ENCODE assay signal across 8 cellular contexts in genomic region chr9:27572918-27573698, GRCh38. TPM values are rescaled to one million over a fixed set of nuclear protein-coding genes. Genes with fewer than 3 reads are reported as not detected.
DNase-seq lines count a peak whose midpoint lies in the region; ATAC-seq and TF ChIP-seq lines count a peak whose summit lies in the region.

A gene with protein sequence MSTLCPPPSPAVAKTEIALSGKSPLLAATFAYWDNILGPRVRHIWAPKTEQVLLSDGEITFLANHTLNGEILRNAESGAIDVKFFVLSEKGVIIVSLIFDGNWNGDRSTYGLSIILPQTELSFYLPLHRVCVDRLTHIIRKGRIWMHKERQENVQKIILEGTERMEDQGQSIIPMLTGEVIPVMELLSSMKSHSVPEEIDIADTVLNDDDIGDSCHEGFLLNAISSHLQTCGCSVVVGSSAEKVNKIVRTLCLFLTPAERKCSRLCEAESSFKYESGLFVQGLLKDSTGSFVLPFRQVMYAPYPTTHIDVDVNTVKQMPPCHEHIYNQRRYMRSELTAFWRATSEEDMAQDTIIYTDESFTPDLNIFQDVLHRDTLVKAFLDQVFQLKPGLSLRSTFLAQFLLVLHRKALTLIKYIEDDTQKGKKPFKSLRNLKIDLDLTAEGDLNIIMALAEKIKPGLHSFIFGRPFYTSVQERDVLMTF (minus strand): TSS chr9:27573481. CDS start chr9:27567120, 6,361 bp downstream.

- H3K4me3 ChIP-seq in ACC112 (ENCODE audit: low read depth, low read length) (peak within 1 kb of the TSS; percentile 89), epithelial cell of esophagus (ENCODE audit: low read length) (peak within 1 kb of the TSS; percentile 83)
- H3K4me3 ChIP-seq in naive thymus-derived CD4-positive, alpha-beta T cell (ENCODE audit: low read length): peak within 1 kb of the TSS; percentile 79

- H3K4me1 ChIP-seq in ACC112 (ENCODE audit: control insufficient read depth, insufficient read depth, low read length, unreplicated experiment): peaks cover 13% of the 10 kb centered on the region
- H3K4me1 ChIP-seq in naive thymus-derived CD4-positive, alpha-beta T cell (ENCODE audit: control insufficient read depth in 2 of 2, insufficient read depth in 2 of 2, low read length in 2 of 2): peaks cover 6 to 10% of the 10 kb centered on the region in 2 donors

- CTCF ChIA-PET in naive thymus-derived CD4-positive, alpha-beta T cell (lab: Charles Lee): no interaction called here

- peaks cover 0 to 8% (median 2%) of the 10 kb centered on the region in 11 donors for H3K9me3 Mint-ChIP-seq in naive thymus-derived CD4-positive, alpha-beta T cell

- intact Hi-C loops in naive thymus-derived CD4-positive, alpha-beta T cell (cut with micrococcal nuclease): loop anchor here (1.0 to 2.0 kb wide), 11 partner anchors 9 to 681 kb away; partner anchors contain the start of genes CAAP1 (in 2 of the 2), IFT74 (in 2 of the 2), PLAA (in 2 of the 2) and MOB3B (in 1 of the 2)

- DNase-seq in NCI-H226: peak; percentile 23
- peak; percentile 54 for DNase-seq in activated CD8-positive, alpha-beta memory T cell treated with anti-CD3 and anti-CD28 coated beads, Interleukin-2, amount 50 U/mL, for 24 hours (ENCODE audit: extremely low read depth)
- DNase-seq in epithelial cell of esophagus (ENCODE audit: low read depth): peak; percentile 75
- DNase-seq in naive thymus-derived CD4-positive, alpha-beta T cell: peak in 6 of 9 donors; percentile 67 to 93 (median 90)
- DNase-seq in stimulated activated naive CD4-positive, alpha-beta T cell (lab: John Stamatoyannopoulos, UW): peak in 5 of 6 experiments; percentile 71 to 97 (median 86)

- POLR2A ChIA-PET in naive thymus-derived CD4-positive, alpha-beta T cell (lab: Charles Lee): interaction anchor here (0.7 to 1.9 kb wide), 6 partner anchors 10 to 680 kb away, joined by 3 to 14 read pairs (median 4); partner anchors contain the start of genes CAAP1 and IFT74

- peak within 1 kb of the TSS; percentile 91 to 98 (median 97) for H3K4me3 Mint-ChIP-seq in naive thymus-derived CD4-positive, alpha-beta T cell

- H3K27ac Mint-ChIP-seq in naive thymus-derived CD4-positive, alpha-beta T cell: peak within 1 kb of the TSS; percentile 96 to 100 (median 99)

- ATAC-seq in GM18508 (IDR thresholded peaks at IDR 0.05; ENCODE audit: insufficient read depth, unreplicated experiment): peak; percentile 18
- ATAC-seq in HG02943 (IDR thresholded peaks at IDR 0.05; ENCODE audit: low read depth, unreplicated experiment): peak; percentile 67
- peak; percentile 86 for ATAC-seq in naive thymus-derived CD4-positive, alpha-beta T cell

- H3K9me3 ChIP-seq in naive thymus-derived CD4-positive, alpha-beta T cell (ENCODE audit: control insufficient read depth in 2 of 3, low read length in 3 of 3): no peaks in the 10 kb centered on the region

- H3K79me2 ChIP-seq in ACC112 (ENCODE audit: control insufficient read depth, insufficient read depth, low read length, unreplicated experiment): peaks cover 7% of the 10 kb centered on the region

- H3K27me3 Mint-ChIP-seq in naive thymus-derived CD4-positive, alpha-beta T cell: peaks cover 0 to 2% (median 0%) of the 10 kb centered on the region in 5 donors

- TF ChIP-seq CTCF in epithelial cell of esophagus (IDR thresholded peaks at IDR 0.05; ENCODE audit: insufficient read depth, low read depth, low read length, missing control alignments): no peak

- H3K27ac ChIP-seq in ACC112 (ENCODE audit: low read depth, low read length): peak within 1 kb of the TSS; percentile 88
- peak within 1 kb of the TSS; percentile 99 for H3K27ac ChIP-seq in naive thymus-derived CD4-positive, alpha-beta T cell (ENCODE audit: low read depth, low read length)

- H3K27me3 ChIP-seq in ACC112 (ENCODE audit: insufficient read depth, low read length): peaks cover 22% of the 10 kb centered on the region
- H3K27me3 ChIP-seq in naive thymus-derived CD4-positive, alpha-beta T cell (ENCODE audit: control insufficient read depth in 2 of 2, insufficient read depth in 2 of 2, low read length in 2 of 2): no peaks in the 10 kb centered on the region

- no peaks in the 10 kb centered on the region for H3K36me3 ChIP-seq in ACC112 (ENCODE audit: insufficient read depth, low read length)
- peaks cover 0 to 4% (median 0%) of the 10 kb centered on the region in 3 experiments for H3K36me3 ChIP-seq in naive thymus-derived CD4-positive, alpha-beta T cell (ENCODE audit: control insufficient read depth in 2 of 3, insufficient read depth in 3 of 3, low read length in 3 of 3)

- H3K36me3 Mint-ChIP-seq in naive thymus-derived CD4-positive, alpha-beta T cell: peaks cover 0 to 4% (median 0%) of the 10 kb centered on the region in 5 donors

- peaks cover 16 to 49% (median 32%) of the 10 kb centered on the region in 7 donors for H3K4me1 Mint-ChIP-seq in naive thymus-derived CD4-positive, alpha-beta T cell

- peak within 1 kb of the TSS; percentile 95 for H2AFZ ChIP-seq in ACC112 (ENCODE audit: low read length, unreplicated experiment)

RNA-seq across cellular contexts. Expression of the gene that starts here (rescaled TPM):
- 10 to 100 TPM; 12.2 to 65.8 (median 26.5) TPM for total RNA-seq in naive thymus-derived CD4-positive, alpha-beta T cell
- 10 to 100 TPM in 1 of 2 donors, 1 to 10 TPM in 1; 9.2 to 11.0 TPM for polyA plus RNA-seq in naive thymus-derived CD4-positive, alpha-beta T cell

Comparison
In these comparisons a context has a peak if more than half of its experiments do, and no peak if none do; other contexts are left out.
1. Peak in every context shown above with its lines: DNase-seq, ATAC-seq, H3K4me3 ChIP-seq and H3K27ac ChIP-seq.
2. ATAC-seq: peak in every context shown above with its lines; median percentile 86 in naive thymus-derived CD4-positive, alpha-beta T cell; 67 in HG02943; 18 in GM18508.
3. DNase-seq: peak in every context shown above with its lines; median percentile 90 in naive thymus-derived CD4-positive, alpha-beta T cell; 86 in stimulated activated naive CD4-positive, alpha-beta T cell; 75 in epithelial cell of esophagus; 54 in activated CD8-positive, alpha-beta memory T cell treated with anti-CD3 and anti-CD28 coated beads, Interleukin-2, amount 50 U/mL, for 24 hours; 23 in NCI-H226.